In genomic region chr4:102647117-102647516, GRCh38 we compare ENCODE assay signal across 17 cellular contexts.
DNase-seq lines count a peak whose midpoint lies in the region; ATAC-seq and TF ChIP-seq lines count a peak whose summit lies in the region.
"Had no signal": no experiment of that assay in that cellular context is flagged by ENCODE, and none has a peak within 500 bp of the region (broad histone marks: within the 10 kb centered on the region; RNA-seq: fewer than 3 reads in every experiment).

No MANE protein-coding gene starts in this region.

- H3K27me3 ChIP-seq in left ventricle myocardium inferior (ENCODE audit: low read depth) (no peaks in the 10 kb centered on the region), right atrium auricular region (no peaks in the 10 kb centered on the region)
- H3K27me3 ChIP-seq: BE2C had no signal

- no peaks in the 10 kb centered on the region for H3K9me3 ChIP-seq in left ventricle myocardium inferior (replicated peaks)
- H3K9me3 ChIP-seq in right atrium auricular region, result no peaks in the 10 kb centered on the region
- H3K9me3 ChIP-seq: BE2C had no signal

- H3K4me3 ChIP-seq in left ventricle myocardium inferior (no peak overlapping the region), right atrium auricular region (no peak overlapping the region)

- H3K27ac ChIP-seq in left ventricle myocardium inferior (replicated peaks) (peak overlapping the region; percentile 13), right atrium auricular region (peak overlapping the region in 1 of 2 donors; percentile 14)

- no peak for DNase-seq in left ventricle myocardium inferior
- no peak for DNase-seq in right atrium auricular region (ENCODE audit: low spot score)
- peak; percentile 33 for DNase-seq in globus pallidus (ENCODE audit: low spot score)
- peak; percentile 44 for DNase-seq in midbrain (lab: John Stamatoyannopoulos, UW)
- DNase-seq in stimulated activated CD4-positive, alpha-beta T cell treated with anti-CD3 and anti-CD28 coated beads, Interleukin-12 subunit alpha, Interleukin-12 subunit beta, amount 100 ng/mL, for 4 hours, result no peak
- no peak for DNase-seq in ecto neural progenitor cell (ENCODE audit: low spot score)
- DNase-seq: BE2C; C1 segment of cervical spinal cord; CD4-positive, CD25-positive, alpha-beta regulatory T cell; CD8-positive, alpha-beta memory T cell; COR-L47; GDM1; GOT3; H7; HFFc6 had no signal

- ATAC-seq in HG02759 (IDR thresholded peaks at IDR 0.05; ENCODE audit: unreplicated experiment), result no peak
- ATAC-seq: HCT116 had no signal

- peaks cover 21% of the 10 kb centered on the region for H3K4me1 ChIP-seq in left ventricle myocardium inferior
- H3K4me1 ChIP-seq in right atrium auricular region, result no peaks in the 10 kb centered on the region
- H3K4me1 ChIP-seq: BE2C had no signal

- TF ChIP-seq CTCF in left ventricle myocardium inferior (IDR thresholded peaks at IDR 0.05; ENCODE audit: borderline replicate concordance) (no peak), right atrium auricular region (IDR thresholded peaks at IDR 0.05) (no peak)

- H3K36me3 ChIP-seq in left ventricle myocardium inferior (peaks cover 24% of the 10 kb centered on the region), right atrium auricular region (peaks cover 14% of the 10 kb centered on the region)

- intact Hi-C loops in left ventricle myocardium inferior (cut with micrococcal nuclease), result no loop called here

Comparison
In these comparisons a context has a peak if more than half of its experiments do, and no peak if none do; other contexts are left out.
1. DNase-seq: peak in globus pallidus (single experiment) and midbrain (single experiment); none in left ventricle myocardium inferior (single experiment), right atrium auricular region (single experiment), stimulated activated CD4-positive, alpha-beta T cell treated with anti-CD3 and anti-CD28 coated beads, Interleukin-12 subunit alpha, Interleukin-12 subunit beta, amount 100 ng/mL, for 4 hours (single experiment) and ecto neural progenitor cell (single experiment).